19 cellular contexts compared by ENCODE assay signal in genomic region chr3:124582196-124582595, GRCh38.
DNase-seq lines count a peak whose midpoint lies in the region; ATAC-seq and TF ChIP-seq lines count a peak whose summit lies in the region.
"Had no signal": no experiment of that assay in that cellular context is flagged by ENCODE, and none has a peak within 500 bp of the region (broad histone marks: within the 10 kb centered on the region; RNA-seq: fewer than 3 reads in every experiment).

No MANE protein-coding gene starts in this region.

- H3K36me3 ChIP-seq in CD4-positive, CD25-positive, alpha-beta regulatory T cell (ENCODE audit: control insufficient read depth, insufficient read depth, low read length), result no peaks in the 10 kb centered on the region
- H3K36me3 ChIP-seq in PC-3 (ENCODE audit: low read depth, low read length), result no peaks in the 10 kb centered on the region

- TF ChIP-seq CTCF in PC-3 (conservative IDR thresholded peaks at IDR 0.05; ENCODE audit: low read depth, low read length) (no peak), endothelial cell (IDR thresholded peaks at IDR 0.05; ENCODE audit: unreplicated experiment) (no peak)

- no peaks in the 10 kb centered on the region for H3F3A ChIP-seq in PC-3 (ENCODE audit: low read length, unreplicated experiment)

- H4K20me1 ChIP-seq in PC-3 (ENCODE audit: low read length), result no peaks in the 10 kb centered on the region

- H3K4me3 Mint-ChIP-seq in CD4-positive, CD25-positive, alpha-beta regulatory T cell, result peak overlapping the region; percentile 17 to 40 (median 29)
- H3K4me3 Mint-ChIP-seq in endothelial cell (ENCODE audit: unreplicated experiment), result no peak overlapping the region
- no peak overlapping the region for H3K4me3 Mint-ChIP-seq in activated CD4-positive, alpha-beta T cell treated with anti-CD3 and anti-CD28 coated beads for 36 hours
- H3K4me3 Mint-ChIP-seq: CD8-positive, alpha-beta T cell; H9 had no signal

- CTCF ChIA-PET in PC-3 (lab: Charles Lee), result interaction anchor here (1.3 kb wide), 1 partner anchor 71 kb away, joined by 4 read pairs; no protein-coding TSS in a partner anchor
- CTCF ChIA-PET in activated CD4-positive, alpha-beta T cell treated with anti-CD3 and anti-CD28 coated beads for 36 hours (lab: Charles Lee), result interaction anchor here (0.7 kb wide), 1 partner anchor 19 kb away, joined by 3 read pairs; no protein-coding TSS in a partner anchor

- no peak overlapping the region for H2AFZ ChIP-seq in PC-3 (ENCODE audit: low read length)

- H3K4me2 ChIP-seq in PC-3 (ENCODE audit: low read length), result no peak overlapping the region
- H3K4me2 ChIP-seq: A549 had no signal

- DNase-seq in DMS53 (lab: John Stamatoyannopoulos, UW) (peak; percentile 8), DMS53 treated with DMSO at 0.1 percent for 48 hours (lab: John Stamatoyannopoulos, UW; ENCODE audit: unreplicated experiment) (no peak), PC-3 (no peak), endothelial cell (ENCODE audit: low spot score) (no peak), EL (no peak)
- DNase-seq in CD4-positive, CD25-positive, alpha-beta regulatory T cell, result peak in 2 of 3 donors; percentile 20 to 37
- DNase-seq in activated CD4-positive, alpha-beta T cell treated with anti-CD3 and anti-CD28 coated beads for 36 hours, result no peak
- DNase-seq: AML-193; Calu3; CD8-positive, alpha-beta T cell; H9; KBM-7 had no signal

- H3K9me2 ChIP-seq in PC-3 (replicated peaks; ENCODE audit: low read length), result no peaks in the 10 kb centered on the region

- no peak for ATAC-seq in CD4-positive, CD25-positive, alpha-beta regulatory T cell (ENCODE audit: low read depth in 2 of 2)
- ATAC-seq in PC-3 (no peak), HG03135 (IDR thresholded peaks at IDR 0.05; ENCODE audit: unreplicated experiment) (no peak)
- no peak for ATAC-seq in activated CD4-positive, alpha-beta T cell treated with anti-CD3 and anti-CD28 coated beads for 36 hours
- ATAC-seq: A549; CD8-positive, alpha-beta T cell; GM12878; HepG2 had no signal

- H3K27ac Mint-ChIP-seq in CD4-positive, CD25-positive, alpha-beta regulatory T cell, result peak overlapping the region; percentile 48 to 69 (median 50)
- H3K27ac Mint-ChIP-seq in endothelial cell (ENCODE audit: unreplicated experiment), result peak overlapping the region; percentile 41
- H3K27ac Mint-ChIP-seq in activated CD4-positive, alpha-beta T cell treated with anti-CD3 and anti-CD28 coated beads for 36 hours, result no peak overlapping the region
- H3K27ac Mint-ChIP-seq: CD8-positive, alpha-beta T cell; H9; IgD-negative memory B cell had no signal

- H3K27me3 ChIP-seq in CD4-positive, CD25-positive, alpha-beta regulatory T cell (ENCODE audit: control insufficient read depth, insufficient read depth, low read length), result peaks cover 6% of the 10 kb centered on the region
- no peaks in the 10 kb centered on the region for H3K27me3 ChIP-seq in PC-3 (ENCODE audit: low read length)

- peaks cover 27% of the 10 kb centered on the region for H3K27me3 Mint-ChIP-seq in CD4-positive, CD25-positive, alpha-beta regulatory T cell
- no peaks in the 10 kb centered on the region for H3K27me3 Mint-ChIP-seq in endothelial cell (ENCODE audit: unreplicated experiment)
- H3K27me3 Mint-ChIP-seq in activated CD4-positive, alpha-beta T cell treated with anti-CD3 and anti-CD28 coated beads for 36 hours, result peaks cover 43% of the 10 kb centered on the region

- intact Hi-C loops in PC-3 (cut with micrococcal nuclease), result no loop called here
- intact Hi-C loops in activated CD4-positive, alpha-beta T cell treated with anti-CD3 and anti-CD28 coated beads for 36 hours (cut with DNase I, micrococcal nuclease), result no loop called here

- H3K9me3 ChIP-seq in CD4-positive, CD25-positive, alpha-beta regulatory T cell (ENCODE audit: control insufficient read depth in 2 of 2, low read length in 2 of 2), result no peaks in the 10 kb centered on the region
- H3K9me3 ChIP-seq in PC-3 (ENCODE audit: low read length), result no peaks in the 10 kb centered on the region
- H3K9me3 ChIP-seq: A549 had no signal

- H3K9ac ChIP-seq in PC-3 (ENCODE audit: low read length), result peak overlapping the region; percentile 3; the same call in 1 of the 2 replicates

- H3K36me3 Mint-ChIP-seq in CD4-positive, CD25-positive, alpha-beta regulatory T cell, result no peaks in the 10 kb centered on the region
- H3K36me3 Mint-ChIP-seq in endothelial cell (ENCODE audit: low read depth, unreplicated experiment), result peaks cover 4% of the 10 kb centered on the region
- H3K36me3 Mint-ChIP-seq in activated CD4-positive, alpha-beta T cell treated with anti-CD3 and anti-CD28 coated beads for 36 hours (ENCODE audit: low read depth), result no peaks in the 10 kb centered on the region
- H3K36me3 Mint-ChIP-seq: CD8-positive, alpha-beta T cell; IgD-negative memory B cell had no signal

- BruUV-seq in PC-3 (replicated peaks; lab: Mats Ljungman, UMichigan), result no TSS peak

- peaks cover 21% of the 10 kb centered on the region for H3K4me1 ChIP-seq in CD4-positive, CD25-positive, alpha-beta regulatory T cell (ENCODE audit: control insufficient read depth, insufficient read depth, low read length, poor library complexity, severe bottlenecking)
- H3K4me1 ChIP-seq in PC-3 (ENCODE audit: insufficient read depth, low read length), result peaks cover 33% of the 10 kb centered on the region

- peaks cover 9 to 46% (median 21%) of the 10 kb centered on the region in 4 donors for H3K4me1 Mint-ChIP-seq in CD4-positive, CD25-positive, alpha-beta regulatory T cell
- H3K4me1 Mint-ChIP-seq in endothelial cell (ENCODE audit: unreplicated experiment), result peaks cover 35% of the 10 kb centered on the region
- peaks cover 18% of the 10 kb centered on the region for H3K4me1 Mint-ChIP-seq in activated CD4-positive, alpha-beta T cell treated with anti-CD3 and anti-CD28 coated beads for 36 hours

- POLR2A ChIA-PET in PC-3 (lab: Charles Lee; ENCODE audit: unreplicated experiment), result no interaction called here
- POLR2A ChIA-PET in activated CD4-positive, alpha-beta T cell treated with anti-CD3 and anti-CD28 coated beads for 36 hours (lab: Charles Lee), result no interaction called here

- H3K27ac ChIP-seq in CD4-positive, CD25-positive, alpha-beta regulatory T cell (ENCODE audit: insufficient read depth, low read length, poor library complexity, severe bottlenecking), result no peak overlapping the region
- peak overlapping the region; percentile 70 for H3K27ac ChIP-seq in PC-3 (ENCODE audit: low read length)
- H3K27ac ChIP-seq: 22Rv1, A549, C4-2B had no signal

- peaks cover 0 to 2% (median 0%) of the 10 kb centered on the region in 7 donors for H3K9me3 Mint-ChIP-seq in CD4-positive, CD25-positive, alpha-beta regulatory T cell
- H3K9me3 Mint-ChIP-seq in endothelial cell (ENCODE audit: unreplicated experiment), result no peaks in the 10 kb centered on the region
- no peaks in the 10 kb centered on the region for H3K9me3 Mint-ChIP-seq in activated CD4-positive, alpha-beta T cell treated with anti-CD3 and anti-CD28 coated beads for 36 hours (ENCODE audit: low read depth)
- H3K9me3 Mint-ChIP-seq: CD8-positive, alpha-beta T cell; H9; IgD-negative memory B cell had no signal

- no peaks in the 10 kb centered on the region for H3K79me2 ChIP-seq in PC-3 (ENCODE audit: low read length)

- H3K4me3 ChIP-seq in CD4-positive, CD25-positive, alpha-beta regulatory T cell (ENCODE audit: low read depth, low read length), result no peak overlapping the region
- H3K4me3 ChIP-seq in PC-3 (ENCODE audit: low read length), result no peak overlapping the region
- H3K4me3 ChIP-seq: A549, GM12878 had no signal

Comparison
In these comparisons a context has a peak if more than half of its experiments do, and no peak if none do; other contexts are left out.
1. DNase-seq: peak in DMS53 (single experiment) and CD4-positive, CD25-positive, alpha-beta regulatory T cell (2 of 3); none in DMS53 treated with DMSO at 0.1 percent for 48 hours (single experiment), PC-3 (single experiment), endothelial cell (single experiment), activated CD4-positive, alpha-beta T cell treated with anti-CD3 and anti-CD28 coated beads for 36 hours (single experiment) and EL (single experiment).
2. H3K4me3 Mint-ChIP-seq: peak in CD4-positive, CD25-positive, alpha-beta regulatory T cell (4 of 4); none in endothelial cell (single experiment) and activated CD4-positive, alpha-beta T cell treated with anti-CD3 and anti-CD28 coated beads for 36 hours (single experiment).